In genomic region chr18:62669225-62669624, GRCh38 we compare ENCODE assay signal across 14 cellular contexts.
"Had no signal": no experiment of that assay in that cellular context is flagged by ENCODE, and none has a peak within 500 bp of the region (broad histone marks: within the 10 kb centered on the region; RNA-seq: fewer than 3 reads in every experiment).

No MANE protein-coding gene starts in this region.

- DNase-seq: cortex of kidney; left ventricle myocardium superior; lower lobe of right lung; naive thymus-derived CD8-positive, alpha-beta T cell; nephron progenitor cell; nucleus accumbens; stimulated activated CD4-positive, alpha-beta T cell treated with anti-CD3 and anti-CD28 coated beads, Interleukin-12 subunit alpha, Interleukin-12 subunit beta, amount 100 ng/mL, for 4 hours; stimulated activated CD4-positive, alpha-beta T cell treated with anti-CD3 and anti-CD28 coated beads, Interleukin-1b, Interleukin-23, amount 100 ng/mL, for 48 hours; stimulated activated CD4-positive, alpha-beta T cell treated with anti-CD3 and anti-CD28 coated beads, Interleukin-4, amount 100 ng/mL, for 1 hour; stimulated activated CD8-positive, alpha-beta memory T cell treated with anti-CD3 and anti-CD28 coated beads, Interleukin-4, amount 100 ng/mL, for 48 hours; stomach; thyroid gland; trophoblast cell had no signal

- H3K27me3 Mint-ChIP-seq: naive thymus-derived CD8-positive, alpha-beta T cell had no signal

- H3K4me3 Mint-ChIP-seq: naive thymus-derived CD8-positive, alpha-beta T cell; nephron progenitor cell had no signal

- H3K27ac Mint-ChIP-seq: naive thymus-derived CD8-positive, alpha-beta T cell; nephron progenitor cell had no signal

- H3K4me1 Mint-ChIP-seq: naive thymus-derived CD8-positive, alpha-beta T cell had no signal

- ATAC-seq: left ventricle myocardium superior; lower lobe of right lung; naive thymus-derived CD8-positive, alpha-beta T cell; sciatic nerve had no signal
